ENCODE assay signal across 1 cellular context in the genomic region with DNA sequence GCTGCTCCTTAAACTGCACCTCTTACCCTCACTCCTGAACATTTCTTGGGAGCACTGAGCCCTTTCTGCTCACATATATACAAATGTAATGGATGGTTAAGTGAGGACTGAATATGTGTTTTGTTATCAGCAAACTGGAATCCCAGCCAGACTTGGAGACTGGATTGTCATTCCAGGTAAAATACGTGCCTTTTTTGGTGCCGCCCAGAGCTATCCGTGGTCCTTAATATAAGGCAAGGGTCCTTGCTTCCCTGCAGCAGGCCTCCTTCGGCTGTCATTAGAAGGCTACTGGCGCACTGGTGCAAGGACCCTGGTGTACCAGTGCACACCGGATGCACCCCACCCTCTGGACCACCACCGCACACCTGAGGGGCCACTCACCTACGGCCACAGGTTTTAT.
TF ChIP-seq lines count a peak whose summit lies in the region.

No MANE protein-coding gene starts in this region.

TF ChIP-seq in GM23338, 12 proteins besides CTCF, POLR2A, EP300 and RAD21 (continued from another document):
- TF ChIP-seq, protein P1, sequence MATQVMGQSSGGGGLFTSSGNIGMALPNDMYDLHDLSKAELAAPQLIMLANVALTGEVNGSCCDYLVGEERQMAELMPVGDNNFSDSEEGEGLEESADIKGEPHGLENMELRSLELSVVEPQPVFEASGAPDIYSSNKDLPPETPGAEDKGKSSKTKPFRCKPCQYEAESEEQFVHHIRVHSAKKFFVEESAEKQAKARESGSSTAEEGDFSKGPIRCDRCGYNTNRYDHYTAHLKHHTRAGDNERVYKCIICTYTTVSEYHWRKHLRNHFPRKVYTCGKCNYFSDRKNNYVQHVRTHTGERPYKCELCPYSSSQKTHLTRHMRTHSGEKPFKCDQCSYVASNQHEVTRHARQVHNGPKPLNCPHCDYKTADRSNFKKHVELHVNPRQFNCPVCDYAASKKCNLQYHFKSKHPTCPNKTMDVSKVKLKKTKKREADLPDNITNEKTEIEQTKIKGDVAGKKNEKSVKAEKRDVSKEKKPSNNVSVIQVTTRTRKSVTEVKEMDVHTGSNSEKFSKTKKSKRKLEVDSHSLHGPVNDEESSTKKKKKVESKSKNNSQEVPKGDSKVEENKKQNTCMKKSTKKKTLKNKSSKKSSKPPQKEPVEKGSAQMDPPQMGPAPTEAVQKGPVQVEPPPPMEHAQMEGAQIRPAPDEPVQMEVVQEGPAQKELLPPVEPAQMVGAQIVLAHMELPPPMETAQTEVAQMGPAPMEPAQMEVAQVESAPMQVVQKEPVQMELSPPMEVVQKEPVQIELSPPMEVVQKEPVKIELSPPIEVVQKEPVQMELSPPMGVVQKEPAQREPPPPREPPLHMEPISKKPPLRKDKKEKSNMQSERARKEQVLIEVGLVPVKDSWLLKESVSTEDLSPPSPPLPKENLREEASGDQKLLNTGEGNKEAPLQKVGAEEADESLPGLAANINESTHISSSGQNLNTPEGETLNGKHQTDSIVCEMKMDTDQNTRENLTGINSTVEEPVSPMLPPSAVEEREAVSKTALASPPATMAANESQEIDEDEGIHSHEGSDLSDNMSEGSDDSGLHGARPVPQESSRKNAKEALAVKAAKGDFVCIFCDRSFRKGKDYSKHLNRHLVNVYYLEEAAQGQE (IDR thresholded peaks at IDR 0.05; ENCODE audit: unreplicated experiment): peak; percentile 81
- no peak for TF ChIP-seq ZNF462 (CRISPR knock-in tag; IDR thresholded peaks at IDR 0.05)
- no peak for TF ChIP-seq JUNB (IDR thresholded peaks at IDR 0.05; ENCODE audit: unreplicated experiment)
TF ChIP-seq in GM23338: peak in this region for 1.
